In genomic region chr1:23977187-23977853, GRCh38 we compare ENCODE assay signal across 11 cellular contexts. TPM values are rescaled to one million over a fixed set of nuclear protein-coding genes. Genes with fewer than 3 reads are reported as not detected.
DNase-seq lines count a peak whose midpoint lies in the region; ATAC-seq and TF ChIP-seq lines count a peak whose summit lies in the region.
"Had no signal": no experiment of that assay in that cellular context is flagged by ENCODE, and none has a peak within 500 bp of the region (broad histone marks: within the 10 kb centered on the region; RNA-seq: fewer than 3 reads in every experiment).

No MANE protein-coding gene starts in this region.

- no peak overlapping the region for H2BK15ac ChIP-seq in mesenchymal stem cell (ENCODE audit: low read depth, poor library complexity, severe bottlenecking)

- peak overlapping the region; percentile 76 for H3K27ac Mint-ChIP-seq in activated naive CD8-positive, alpha-beta T cell

- peak overlapping the region; percentile 99 for H3K9ac ChIP-seq in mesenchymal stem cell (ENCODE audit: low read length)

- H3K4me1 Mint-ChIP-seq in activated naive CD8-positive, alpha-beta T cell (ENCODE audit: low read depth), result peaks cover 52% of the 10 kb centered on the region

- no peak overlapping the region for H3K4ac ChIP-seq in mesenchymal stem cell (ENCODE audit: low read depth in 1 of 2, low read length in 2 of 2)

- H2BK12ac ChIP-seq in mesenchymal stem cell (ENCODE audit: low read length in 2 of 2), result no peak overlapping the region

- H2BK5ac ChIP-seq in mesenchymal stem cell (ENCODE audit: low read depth, low read length, poor library complexity, severe bottlenecking), result no peak overlapping the region

- H3K4me3 ChIP-seq in right cardiac atrium (ENCODE audit: low read length) (peak overlapping the region; percentile 27), mesenchymal stem cell (ENCODE audit: insufficient read depth in 1 of 2, low read depth in 1 of 2, low read length in 2 of 2) (peak overlapping the region in 1 of 2 experiments; percentile 89)
- H3K4me3 ChIP-seq: esophagus squamous epithelium had no signal

- H4K8ac ChIP-seq in mesenchymal stem cell (ENCODE audit: low read length), result no peak overlapping the region

- DNase-seq in right cardiac atrium, result no peak
- no peak for DNase-seq in Right ventricle myocardium superior
- DNase-seq in mesenchymal stem cell, result no peak
- DNase-seq in NCI-H146 treated with DMSO at 0.1 percent for 48 hours (lab: John Stamatoyannopoulos, UW; ENCODE audit: unreplicated experiment), result no peak
- no peak for DNase-seq in germinal center (ENCODE audit: low spot score)
- DNase-seq in GM10248 (ENCODE audit: extremely low spot score), result no peak
- DNase-seq in hypothalamus (lab: John Stamatoyannopoulos, UW), result no peak
- DNase-seq: esophagus squamous epithelium; nucleus accumbens; stimulated activated naive CD4-positive, alpha-beta T cell had no signal

- no peak overlapping the region for H2BK120ac ChIP-seq in mesenchymal stem cell (ENCODE audit: low read depth, low read length)

- CTCF ChIA-PET in GM10248 (lab: Yijun Ruan, JAX), result interaction anchor here (1.3 kb wide), 1 partner anchor 232 kb away, joined by 3 read pairs; no protein-coding TSS in a partner anchor

- peaks cover 17% of the 10 kb centered on the region for H3K36me3 Mint-ChIP-seq in activated naive CD8-positive, alpha-beta T cell

- H2AK5ac ChIP-seq in mesenchymal stem cell (ENCODE audit: low read length, severe bottlenecking), result no peak overlapping the region

- no peak overlapping the region for H4K91ac ChIP-seq in mesenchymal stem cell (ENCODE audit: low read length)

- H3K79me1 ChIP-seq in mesenchymal stem cell (replicated peaks; ENCODE audit: low read length, poor library complexity, severe bottlenecking), result no peaks in the 10 kb centered on the region

- ATAC-seq in right cardiac atrium (no peak), Right ventricle myocardium superior (ENCODE audit: poor library complexity) (no peak)

- no peak for TF ChIP-seq CTCF in GM10248 (IDR thresholded peaks at IDR 0.05; ENCODE audit: control extremely low read depth, extremely low read depth, low read depth, missing control alignments)

- H3K27me3 ChIP-seq in right cardiac atrium (ENCODE audit: control insufficient read depth, insufficient read depth) (no peaks in the 10 kb centered on the region), mesenchymal stem cell (ENCODE audit: control insufficient read depth in 1 of 2, insufficient read depth in 1 of 2, low read length in 2 of 2) (no peaks in the 10 kb centered on the region)
- H3K27me3 ChIP-seq: esophagus squamous epithelium had no signal

- no peaks in the 10 kb centered on the region for H3K9me3 ChIP-seq in right cardiac atrium (ENCODE audit: control insufficient read depth, low read length)
- no peaks in the 10 kb centered on the region for H3K9me3 ChIP-seq in mesenchymal stem cell (ENCODE audit: control insufficient read depth, low read length)
- H3K9me3 ChIP-seq: esophagus squamous epithelium had no signal

- intact Hi-C loops in right cardiac atrium (cut with DNase I) (loop anchor here in 1 of 4 donors (10.0 kb wide), 1 partner anchor 47 kb away; no protein-coding TSS in a partner anchor), Right ventricle myocardium superior (cut with DNase I) (no loop called here)

- no peak overlapping the region for H3K4me2 ChIP-seq in mesenchymal stem cell (ENCODE audit: low read length, poor library complexity, severe bottlenecking)

- no peaks in the 10 kb centered on the region for H3K27me3 Mint-ChIP-seq in activated naive CD8-positive, alpha-beta T cell

- H2AFZ ChIP-seq in mesenchymal stem cell (ENCODE audit: low read depth, low read length), result no peak overlapping the region

- no peak overlapping the region for H3K23ac ChIP-seq in mesenchymal stem cell (ENCODE audit: low read length in 2 of 2)

- no peak overlapping the region for H3K18ac ChIP-seq in mesenchymal stem cell (ENCODE audit: low read depth in 1 of 2, low read length in 2 of 2)

- H3K4me3 Mint-ChIP-seq in activated naive CD8-positive, alpha-beta T cell, result peak overlapping the region; percentile 96

- no peak overlapping the region for H3K14ac ChIP-seq in mesenchymal stem cell (ENCODE audit: low read length in 2 of 2)

- H3K36me3 ChIP-seq in mesenchymal stem cell (ENCODE audit: control insufficient read depth in 1 of 2, insufficient read depth in 2 of 2, low read depth in 1 of 2, low read length in 2 of 2), result peaks cover 12 to 49% of the 10 kb centered on the region in 2 experiments

- peaks cover 6% of the 10 kb centered on the region for H3K4me1 ChIP-seq in right cardiac atrium (ENCODE audit: control insufficient read depth, insufficient read depth, low read length)
- H3K4me1 ChIP-seq in mesenchymal stem cell (ENCODE audit: control insufficient read depth, insufficient read depth, low read depth, low read length), result peaks cover 6% of the 10 kb centered on the region

- 54% methylated on average over 4 of the region's 4 CpGs for WGBS in right cardiac atrium
- WGBS in mesenchymal stem cell, result 86% methylated on average over 3 of the region's 4 CpGs

- POLR2A ChIA-PET in GM10248 (lab: Yijun Ruan, JAX), result no interaction called here

- H3K27ac ChIP-seq in right cardiac atrium (ENCODE audit: low read length), result no peak overlapping the region
- no peak overlapping the region for H3K27ac ChIP-seq in mesenchymal stem cell (ENCODE audit: low read length, poor library complexity, severe bottlenecking)

- no peaks in the 10 kb centered on the region for H3K9me3 Mint-ChIP-seq in activated naive CD8-positive, alpha-beta T cell (ENCODE audit: low read depth)

RNA-seq across cellular contexts. Expression of gene SRSF10, which starts 2.8 kb away (rescaled TPM):
- total RNA-seq in right cardiac atrium (10 to 100 TPM; 49.8 to 59.0 (median 53.0) TPM), Right ventricle myocardium superior (51.9 TPM)
- polyA plus RNA-seq in right cardiac atrium, result 39.8 TPM
- polyA plus RNA-seq in mesenchymal stem cell (2013, experiment 1 of 2), result 56.5 TPM
- 54.6 TPM for polyA plus RNA-seq in mesenchymal stem cell (2013, experiment 2 of 2)

RNA-seq across cellular contexts. Expression of gene PNRC2, which starts 17.7 kb away (rescaled TPM):
- total RNA-seq in right cardiac atrium, result 100 to 1,000 TPM in 1 of 4 donors, 10 to 100 TPM in 3; 74.6 to 104 (median 87.6) TPM
- 82.2 TPM for polyA plus RNA-seq in right cardiac atrium
- total RNA-seq in Right ventricle myocardium superior, result 74.2 TPM
- polyA plus RNA-seq in mesenchymal stem cell (2013, experiment 1 of 2), result 74.1 TPM
- polyA plus RNA-seq in mesenchymal stem cell (2013, experiment 2 of 2), result 72.8 TPM
